ENCODE assay signal across 1 cellular context in the genomic region with DNA sequence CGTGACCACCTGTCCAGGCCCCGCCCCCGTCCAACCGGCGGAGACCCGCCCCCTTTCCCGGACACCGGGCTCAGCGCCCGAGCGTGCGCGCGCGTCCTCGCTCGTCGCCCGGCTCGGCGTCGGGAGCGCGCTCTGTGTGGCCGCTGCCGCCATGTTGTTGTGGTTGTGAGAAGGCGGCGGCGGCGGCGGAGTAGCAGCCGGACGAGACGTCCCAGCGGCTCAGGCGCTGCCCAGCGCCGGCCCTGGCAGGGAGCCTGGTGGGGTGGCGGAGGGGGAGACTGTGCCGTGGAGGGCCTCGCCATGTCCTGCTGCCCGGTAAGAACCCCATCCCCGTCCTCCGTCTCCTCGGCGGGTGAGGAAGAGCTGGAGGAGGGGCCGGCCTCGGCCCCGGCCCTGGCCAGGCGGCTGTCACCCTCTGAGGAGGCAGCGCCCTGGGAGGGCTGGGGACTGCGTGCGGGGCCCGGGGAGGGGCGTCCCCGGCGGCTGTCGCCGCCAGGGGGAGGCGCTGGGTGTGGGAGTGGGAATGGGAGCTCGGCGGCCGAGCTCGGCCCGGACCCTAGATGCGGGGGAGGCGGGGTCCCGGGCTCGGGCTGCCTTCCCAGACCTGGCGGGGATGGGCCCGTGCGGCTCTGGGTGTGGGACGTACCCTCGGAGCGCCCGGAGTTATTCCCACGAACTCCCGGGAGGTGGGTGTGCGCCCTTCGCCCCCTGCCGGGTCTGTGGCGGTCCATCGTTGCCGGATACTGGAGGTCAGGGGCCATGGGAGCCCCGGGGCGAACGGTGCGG.
TF ChIP-seq lines count a peak whose summit lies in the region.

Gene MTMR3, plus strand, starts transcription at position 130 of the 786 bp plus-strand sequence. CDS start 87,886 bp downstream, outside the sequence.

TF ChIP-seq in HepG2, 621 proteins besides CTCF, POLR2A, EP300 and RAD21 (continued from another document and continues in another):
- TF ChIP-seq SETDB1 (CRISPR knock-in tag; IDR thresholded peaks at IDR 0.05; ENCODE audit: borderline replicate concordance) (no peak), ZSCAN25 (CRISPR knock-in tag; IDR thresholded peaks at IDR 0.05) (no peak), ZNF766 (CRISPR knock-in tag; IDR thresholded peaks at IDR 0.05; ENCODE audit: borderline replicate concordance) (no peak), ZNF747 (CRISPR knock-in tag; IDR thresholded peaks at IDR 0.05; ENCODE audit: borderline replicate concordance) (0 out of 2 replicates have a peak, but pooled peaks have one; percentile 13), LCORL (IDR thresholded peaks at IDR 0.05) (no peak), LCORL (CRISPR knock-in tag; IDR thresholded peaks at IDR 0.05) (0 out of 2 replicates have a peak, but pooled peaks have one; percentile 38), YEATS4 (CRISPR knock-in tag; IDR thresholded peaks at IDR 0.05; ENCODE audit: borderline replicate concordance) (no peak; the same call in 1 of the 2 replicates), HOXA5 (CRISPR knock-in tag; IDR thresholded peaks at IDR 0.05) (peak; percentile 27; the same call in 1 of the 2 replicates), ZNF775 (CRISPR knock-in tag; IDR thresholded peaks at IDR 0.05; ENCODE audit: borderline replicate concordance) (no peak), NFRKB (IDR thresholded peaks at IDR 0.05) (no peak), ZNF18 (CRISPR knock-in tag; IDR thresholded peaks at IDR 0.05; ENCODE audit: insufficient replicate concordance) (no peak)
- TF ChIP-seq, protein P1, sequence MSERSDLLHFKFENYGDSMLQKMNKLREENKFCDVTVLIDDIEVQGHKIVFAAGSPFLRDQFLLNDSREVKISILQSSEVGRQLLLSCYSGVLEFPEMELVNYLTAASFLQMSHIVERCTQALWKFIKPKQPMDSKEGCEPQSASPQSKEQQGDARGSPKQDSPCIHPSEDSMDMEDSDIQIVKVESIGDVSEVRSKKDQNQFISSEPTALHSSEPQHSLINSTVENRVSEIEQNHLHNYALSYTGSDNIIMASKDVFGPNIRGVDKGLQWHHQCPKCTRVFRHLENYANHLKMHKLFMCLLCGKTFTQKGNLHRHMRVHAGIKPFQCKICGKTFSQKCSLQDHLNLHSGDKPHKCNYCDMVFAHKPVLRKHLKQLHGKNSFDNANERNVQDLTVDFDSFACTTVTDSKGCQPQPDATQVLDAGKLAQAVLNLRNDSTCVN (CRISPR knock-in tag; IDR thresholded peaks at IDR 0.05; ENCODE audit: borderline replicate concordance): no peak; the same call in 1 of the 2 replicates
- TF ChIP-seq, protein P2, sequence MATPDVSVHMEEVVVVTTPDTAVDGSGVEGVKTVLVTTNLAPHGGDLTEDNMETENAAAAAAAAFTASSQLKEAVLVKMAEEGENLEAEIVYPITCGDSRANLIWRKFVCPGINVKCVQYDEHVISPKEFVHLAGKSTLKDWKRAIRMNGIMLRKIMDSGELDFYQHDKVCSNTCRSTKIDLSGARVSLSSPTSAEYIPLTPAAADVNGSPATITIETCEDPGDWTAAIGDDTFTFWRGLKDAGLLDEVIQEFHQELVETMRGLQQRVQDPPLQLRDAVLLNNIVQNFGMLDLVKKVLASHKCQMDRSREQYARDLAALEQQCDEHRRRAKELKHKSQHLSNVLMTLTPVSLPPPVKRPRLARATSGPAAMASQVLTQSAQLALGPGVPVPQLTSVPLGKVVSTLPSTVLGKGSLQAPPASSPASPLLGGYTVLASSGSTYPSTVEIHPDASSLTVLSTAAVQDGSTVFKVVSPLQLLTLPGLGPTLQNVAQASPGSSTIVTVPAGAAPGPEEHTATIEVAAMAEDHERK (CRISPR knock-in tag; IDR thresholded peaks at IDR 0.05; ENCODE audit: low read depth): 0 out of 2 replicates have a peak, but pooled peaks have one; percentile 54
- TF ChIP-seq, protein P3, sequence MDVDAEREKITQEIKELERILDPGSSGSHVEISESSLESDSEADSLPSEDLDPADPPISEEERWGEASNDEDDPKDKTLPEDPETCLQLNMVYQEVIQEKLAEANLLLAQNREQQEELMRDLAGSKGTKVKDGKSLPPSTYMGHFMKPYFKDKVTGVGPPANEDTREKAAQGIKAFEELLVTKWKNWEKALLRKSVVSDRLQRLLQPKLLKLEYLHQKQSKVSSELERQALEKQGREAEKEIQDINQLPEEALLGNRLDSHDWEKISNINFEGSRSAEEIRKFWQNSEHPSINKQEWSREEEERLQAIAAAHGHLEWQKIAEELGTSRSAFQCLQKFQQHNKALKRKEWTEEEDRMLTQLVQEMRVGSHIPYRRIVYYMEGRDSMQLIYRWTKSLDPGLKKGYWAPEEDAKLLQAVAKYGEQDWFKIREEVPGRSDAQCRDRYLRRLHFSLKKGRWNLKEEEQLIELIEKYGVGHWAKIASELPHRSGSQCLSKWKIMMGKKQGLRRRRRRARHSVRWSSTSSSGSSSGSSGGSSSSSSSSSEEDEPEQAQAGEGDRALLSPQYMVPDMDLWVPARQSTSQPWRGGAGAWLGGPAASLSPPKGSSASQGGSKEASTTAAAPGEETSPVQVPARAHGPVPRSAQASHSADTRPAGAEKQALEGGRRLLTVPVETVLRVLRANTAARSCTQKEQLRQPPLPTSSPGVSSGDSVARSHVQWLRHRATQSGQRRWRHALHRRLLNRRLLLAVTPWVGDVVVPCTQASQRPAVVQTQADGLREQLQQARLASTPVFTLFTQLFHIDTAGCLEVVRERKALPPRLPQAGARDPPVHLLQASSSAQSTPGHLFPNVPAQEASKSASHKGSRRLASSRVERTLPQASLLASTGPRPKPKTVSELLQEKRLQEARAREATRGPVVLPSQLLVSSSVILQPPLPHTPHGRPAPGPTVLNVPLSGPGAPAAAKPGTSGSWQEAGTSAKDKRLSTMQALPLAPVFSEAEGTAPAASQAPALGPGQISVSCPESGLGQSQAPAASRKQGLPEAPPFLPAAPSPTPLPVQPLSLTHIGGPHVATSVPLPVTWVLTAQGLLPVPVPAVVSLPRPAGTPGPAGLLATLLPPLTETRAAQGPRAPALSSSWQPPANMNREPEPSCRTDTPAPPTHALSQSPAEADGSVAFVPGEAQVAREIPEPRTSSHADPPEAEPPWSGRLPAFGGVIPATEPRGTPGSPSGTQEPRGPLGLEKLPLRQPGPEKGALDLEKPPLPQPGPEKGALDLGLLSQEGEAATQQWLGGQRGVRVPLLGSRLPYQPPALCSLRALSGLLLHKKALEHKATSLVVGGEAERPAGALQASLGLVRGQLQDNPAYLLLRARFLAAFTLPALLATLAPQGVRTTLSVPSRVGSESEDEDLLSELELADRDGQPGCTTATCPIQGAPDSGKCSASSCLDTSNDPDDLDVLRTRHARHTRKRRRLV (CRISPR knock-in tag; IDR thresholded peaks at IDR 0.05): no peak
- TF ChIP-seq, protein P4, sequence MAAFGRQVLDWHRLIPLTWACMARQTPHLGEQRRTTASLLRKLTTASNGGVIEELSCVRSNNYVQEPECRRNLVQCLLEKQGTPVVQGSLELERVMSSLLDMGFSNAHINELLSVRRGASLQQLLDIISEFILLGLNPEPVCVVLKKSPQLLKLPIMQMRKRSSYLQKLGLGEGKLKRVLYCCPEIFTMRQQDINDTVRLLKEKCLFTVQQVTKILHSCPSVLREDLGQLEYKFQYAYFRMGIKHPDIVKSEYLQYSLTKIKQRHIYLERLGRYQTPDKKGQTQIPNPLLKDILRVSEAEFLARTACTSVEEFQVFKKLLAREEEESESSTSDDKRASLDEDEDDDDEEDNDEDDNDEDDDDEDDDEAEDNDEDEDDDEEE (CRISPR knock-in tag; IDR thresholded peaks at IDR 0.05): no peak
- TF ChIP-seq, protein P5, sequence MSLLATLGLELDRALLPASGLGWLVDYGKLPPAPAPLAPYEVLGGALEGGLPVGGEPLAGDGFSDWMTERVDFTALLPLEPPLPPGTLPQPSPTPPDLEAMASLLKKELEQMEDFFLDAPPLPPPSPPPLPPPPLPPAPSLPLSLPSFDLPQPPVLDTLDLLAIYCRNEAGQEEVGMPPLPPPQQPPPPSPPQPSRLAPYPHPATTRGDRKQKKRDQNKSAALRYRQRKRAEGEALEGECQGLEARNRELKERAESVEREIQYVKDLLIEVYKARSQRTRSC (CRISPR knock-in tag; IDR thresholded peaks at IDR 0.05; ENCODE audit: low read depth): no peak
- TF ChIP-seq, protein P6, sequence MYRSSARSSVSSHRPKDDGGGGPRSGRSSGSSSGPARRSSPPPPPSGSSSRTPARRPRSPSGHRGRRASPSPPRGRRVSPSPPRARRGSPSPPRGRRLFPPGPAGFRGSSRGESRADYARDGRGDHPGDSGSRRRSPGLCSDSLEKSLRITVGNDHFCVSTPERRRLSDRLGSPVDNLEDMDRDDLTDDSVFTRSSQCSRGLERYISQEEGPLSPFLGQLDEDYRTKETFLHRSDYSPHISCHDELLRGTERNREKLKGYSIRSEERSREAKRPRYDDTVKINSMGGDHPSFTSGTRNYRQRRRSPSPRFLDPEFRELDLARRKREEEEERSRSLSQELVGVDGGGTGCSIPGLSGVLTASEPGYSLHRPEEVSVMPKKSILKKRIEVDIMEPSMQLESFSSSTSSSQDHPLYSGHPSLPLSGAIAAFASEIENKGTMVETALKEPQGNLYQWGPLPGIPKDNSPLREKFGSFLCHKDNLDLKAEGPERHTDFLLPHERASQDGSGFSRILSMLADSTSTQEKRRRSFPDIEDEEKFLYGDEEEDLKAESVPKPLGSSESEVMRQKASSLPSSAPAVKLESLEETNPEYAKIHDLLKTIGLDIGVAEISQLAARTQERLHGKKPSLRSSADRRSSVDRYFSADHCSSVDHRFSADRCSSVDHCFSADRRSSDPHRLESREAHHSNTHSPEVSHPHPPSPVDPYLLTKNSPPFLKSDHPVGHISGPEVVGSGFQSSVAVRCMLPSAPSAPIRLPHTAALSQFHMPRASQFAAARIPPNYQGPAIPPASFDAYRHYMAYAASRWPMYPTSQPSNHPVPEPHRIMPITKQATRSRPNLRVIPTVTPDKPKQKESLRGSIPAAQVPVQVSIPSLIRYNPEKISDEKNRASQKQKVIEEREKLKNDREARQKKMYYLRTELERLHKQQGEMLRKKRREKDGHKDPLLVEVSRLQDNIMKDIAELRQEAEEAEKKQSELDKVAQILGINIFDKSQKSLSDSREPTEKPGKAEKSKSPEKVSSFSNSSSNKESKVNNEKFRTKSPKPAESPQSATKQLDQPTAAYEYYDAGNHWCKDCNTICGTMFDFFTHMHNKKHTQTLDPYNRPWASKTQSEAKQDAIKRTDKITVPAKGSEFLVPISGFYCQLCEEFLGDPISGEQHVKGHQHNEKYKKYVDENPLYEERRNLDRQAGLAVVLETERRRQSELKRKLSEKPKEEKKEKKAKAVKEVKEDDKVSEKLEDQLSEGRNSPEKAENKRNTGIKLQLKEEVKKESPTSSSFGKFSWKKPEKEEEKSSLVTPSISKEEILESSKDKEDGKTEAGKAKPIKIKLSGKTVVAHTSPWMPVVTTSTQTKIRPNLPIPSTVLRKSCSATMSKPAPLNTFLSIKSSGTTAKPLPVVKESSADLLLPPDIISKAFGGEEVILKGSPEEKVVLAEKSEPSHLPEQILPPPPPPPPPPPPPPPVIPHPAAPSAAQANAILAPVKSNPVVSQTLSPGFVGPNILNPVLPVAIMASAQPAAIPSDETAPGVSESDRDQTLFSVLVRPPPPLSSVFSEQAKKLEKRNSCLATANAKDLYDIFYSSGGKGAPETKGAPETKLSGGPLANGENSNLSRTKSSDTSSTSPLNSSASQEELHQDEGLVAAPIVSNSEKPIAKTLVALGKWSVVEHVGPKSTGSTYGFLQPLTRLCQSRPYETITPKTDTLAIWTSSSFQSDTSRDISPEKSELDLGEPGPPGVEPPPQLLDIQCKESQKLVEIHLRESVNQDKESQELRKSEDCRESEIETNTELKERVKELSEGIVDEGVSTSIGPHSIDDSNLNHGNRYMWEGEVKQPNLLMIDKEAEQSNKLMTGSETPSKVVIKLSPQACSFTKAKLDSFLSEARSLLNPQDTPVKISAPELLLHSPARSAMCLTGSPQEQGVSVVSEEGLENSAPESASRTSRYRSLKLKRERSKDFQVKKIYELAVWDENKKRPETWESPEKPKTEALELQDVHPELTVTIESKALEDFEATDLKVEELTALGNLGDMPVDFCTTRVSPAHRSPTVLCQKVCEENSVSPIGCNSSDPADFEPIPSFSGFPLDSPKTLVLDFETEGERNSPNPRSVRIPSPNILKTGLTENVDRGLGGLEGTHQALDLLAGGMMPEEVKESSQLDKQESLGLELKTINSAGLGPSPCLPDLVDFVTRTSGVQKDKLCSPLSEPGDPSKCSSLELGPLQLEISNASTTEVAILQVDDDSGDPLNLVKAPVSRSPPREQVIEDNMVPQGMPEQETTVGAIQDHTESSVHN (CRISPR knock-in tag; IDR thresholded peaks at IDR 0.05): no peak; the same call in 1 of the 2 replicates
- TF ChIP-seq, protein P7, sequence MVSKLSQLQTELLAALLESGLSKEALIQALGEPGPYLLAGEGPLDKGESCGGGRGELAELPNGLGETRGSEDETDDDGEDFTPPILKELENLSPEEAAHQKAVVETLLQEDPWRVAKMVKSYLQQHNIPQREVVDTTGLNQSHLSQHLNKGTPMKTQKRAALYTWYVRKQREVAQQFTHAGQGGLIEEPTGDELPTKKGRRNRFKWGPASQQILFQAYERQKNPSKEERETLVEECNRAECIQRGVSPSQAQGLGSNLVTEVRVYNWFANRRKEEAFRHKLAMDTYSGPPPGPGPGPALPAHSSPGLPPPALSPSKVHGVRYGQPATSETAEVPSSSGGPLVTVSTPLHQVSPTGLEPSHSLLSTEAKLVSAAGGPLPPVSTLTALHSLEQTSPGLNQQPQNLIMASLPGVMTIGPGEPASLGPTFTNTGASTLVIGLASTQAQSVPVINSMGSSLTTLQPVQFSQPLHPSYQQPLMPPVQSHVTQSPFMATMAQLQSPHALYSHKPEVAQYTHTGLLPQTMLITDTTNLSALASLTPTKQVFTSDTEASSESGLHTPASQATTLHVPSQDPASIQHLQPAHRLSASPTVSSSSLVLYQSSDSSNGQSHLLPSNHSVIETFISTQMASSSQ (IDR thresholded peaks at IDR 0.05; ENCODE audit: low read depth): no peak
- TF ChIP-seq, protein P7 (CRISPR knock-in tag; IDR thresholded peaks at IDR 0.05; ENCODE audit: borderline replicate concordance): peak; percentile 35; the same call in 1 of the 2 replicates
